ENCODE assay signal across 1 cellular context in genomic region chr5:16880547-16880946, GRCh38.
TF ChIP-seq lines count a peak whose summit lies in the region.

No MANE protein-coding gene starts in this region.

TF ChIP-seq in GM23338, 12 proteins besides CTCF, POLR2A, EP300 and RAD21 (continued from another document):
- no peak for TF ChIP-seq ZNF462 (CRISPR knock-in tag; IDR thresholded peaks at IDR 0.05)
- no peak for TF ChIP-seq NANOG (IDR thresholded peaks at IDR 0.05; ENCODE audit: borderline replicate concordance)
TF ChIP-seq in GM23338: peak in this region for 0.
